In the genomic region with DNA sequence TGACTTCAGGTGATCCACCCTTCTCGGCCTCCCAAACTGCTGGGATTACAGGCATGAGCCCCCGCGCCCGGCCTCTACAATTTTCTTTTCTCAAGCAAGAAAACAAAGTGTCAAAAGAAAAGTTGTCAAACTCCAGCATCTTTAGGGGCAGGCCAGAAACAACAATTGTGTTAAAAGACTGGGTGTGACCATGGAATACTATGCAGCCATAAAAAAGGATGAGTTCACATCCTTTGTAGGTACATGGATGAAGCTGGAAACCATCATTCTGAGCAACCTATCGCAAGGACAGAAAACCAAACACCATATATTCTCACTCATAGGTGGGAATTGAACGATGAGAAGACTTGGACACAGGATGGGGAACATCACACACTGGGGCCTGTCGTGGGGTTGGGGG, we compare ENCODE assay signal across 7 cellular contexts. TPM values are rescaled to one million over a fixed set of nuclear protein-coding genes. Genes with fewer than 3 reads are reported as not detected.
"Had no signal": no experiment of that assay in that cellular context is flagged by ENCODE, and none has a peak within 500 bp of the region (broad histone marks: within the 10 kb centered on the region; RNA-seq: fewer than 3 reads in every experiment).

No MANE protein-coding gene starts in this region.

RNA-seq across cellular contexts. Expression of a gene that starts 34.3 kb away (rescaled TPM):
- total RNA-seq: activated CD4-positive, alpha-beta memory T cell treated with anti-CD3 and anti-CD28 coated beads, Interleukin-2, amount 10 ng/mL, durations not matched to agents 7 days and 5 days; activated CD4-positive, alpha-beta T cell treated with anti-CD3 and anti-CD28 coated beads for 36 hours; activated CD4-positive, alpha-beta T cell treated with anti-CD3 and anti-CD28 coated beads, Interleukin-2, amount 10 ng/mL, durations not matched to agents 7 days and 5 days; activated CD8-positive, alpha-beta memory T cell treated with anti-CD3 and anti-CD28 coated beads, Interleukin-2, amount 10 ng/mL, durations not matched to agents 7 days and 5 days; activated CD8-positive, alpha-beta T cell treated with anti-CD3 and anti-CD28 coated beads, Interleukin-2, amount 10 ng/mL, durations not matched to agents 7 days and 5 days; activated naive CD8-positive, alpha-beta T cell treated with anti-CD3 and anti-CD28 coated beads, Interleukin-2, amount 10 ng/mL, durations not matched to agents 7 days and 5 days; activated T-helper 2 cell treated with anti-CD3 and anti-CD28 coated beads, Interferon-gamma antibody, Interleukin-2, Interleukin-4, amounts not matched to agents 10 μg/mL and 5 μg/mL and 100 μg/mL, durations not matched to agents 14 hours and 24 hours and 36 hours had no signal
